In genomic region chr5:157265714-157266285, GRCh38 we compare ENCODE assay signal across 1 cellular context.
TF ChIP-seq lines count a peak whose summit lies in the region.

Gene CYFIP2, plus strand, starts transcription at chr5:157266123. Its CDS starts 19,239 bp downstream, at chr5:157285362.

TF ChIP-seq in HepG2, 621 proteins besides CTCF, POLR2A, EP300 and RAD21 (continued from another document):
- TF ChIP-seq, protein P1, sequence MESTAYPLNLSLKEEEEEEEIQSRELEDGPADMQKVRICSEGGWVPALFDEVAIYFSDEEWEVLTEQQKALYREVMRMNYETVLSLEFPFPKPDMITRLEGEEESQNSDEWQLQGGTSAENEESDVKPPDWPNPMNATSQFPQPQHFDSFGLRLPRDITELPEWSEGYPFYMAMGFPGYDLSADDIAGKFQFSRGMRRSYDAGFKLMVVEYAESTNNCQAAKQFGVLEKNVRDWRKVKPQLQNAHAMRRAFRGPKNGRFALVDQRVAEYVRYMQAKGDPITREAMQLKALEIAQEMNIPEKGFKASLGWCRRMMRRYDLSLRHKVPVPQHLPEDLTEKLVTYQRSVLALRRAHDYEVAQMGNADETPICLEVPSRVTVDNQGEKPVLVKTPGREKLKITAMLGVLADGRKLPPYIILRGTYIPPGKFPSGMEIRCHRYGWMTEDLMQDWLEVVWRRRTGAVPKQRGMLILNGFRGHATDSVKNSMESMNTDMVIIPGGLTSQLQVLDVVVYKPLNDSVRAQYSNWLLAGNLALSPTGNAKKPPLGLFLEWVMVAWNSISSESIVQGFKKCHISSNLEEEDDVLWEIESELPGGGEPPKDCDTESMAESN (CRISPR knock-in tag; conservative IDR thresholded peaks at IDR 0.05) = no peak
- TF ChIP-seq SOX13 (IDR thresholded peaks at IDR 0.05) (no peak), SOX13 (CRISPR knock-in tag; conservative IDR thresholded peaks at IDR 0.05 in 1 of 2, IDR thresholded peaks at IDR 0.05 in 1 of 2) (no peak), ZMAT3 (CRISPR knock-in tag; conservative IDR thresholded peaks at IDR 0.05) (no peak), TGIF2 (CRISPR knock-in tag; IDR thresholded peaks at IDR 0.05) (peak; percentile 43; the same call in 1 of the 2 replicates), ZNF607 (CRISPR knock-in tag; IDR thresholded peaks at IDR 0.05; ENCODE audit: borderline replicate concordance) (0 out of 2 replicates have a peak, but pooled peaks have one; percentile 49), ZFP90 (CRISPR knock-in tag; IDR thresholded peaks at IDR 0.05; ENCODE audit: borderline replicate concordance) (0 out of 2 replicates have a peak, but pooled peaks have one; percentile 10), ZNF878 (CRISPR knock-in tag; IDR thresholded peaks at IDR 0.05) (no peak), NFE2L2 (IDR thresholded peaks at IDR 0.05; ENCODE audit: low read length) (no peak), ZNF354B (CRISPR knock-in tag; IDR thresholded peaks at IDR 0.05) (no peak), ZNF232 (CRISPR knock-in tag; IDR thresholded peaks at IDR 0.05; ENCODE audit: borderline replicate concordance) (0 out of 2 replicates have a peak, but pooled peaks have one; percentile 50), GLI4 (CRISPR knock-in tag; IDR thresholded peaks at IDR 0.05; ENCODE audit: borderline replicate concordance) (0 out of 2 replicates have a peak, but pooled peaks have one; percentile 12), MBD4 (IDR thresholded peaks at IDR 0.05; ENCODE audit: borderline replicate concordance, low read length) (no peak), ZFP36L1 (CRISPR knock-in tag; IDR thresholded peaks at IDR 0.05) (no peak), MXI1 (IDR thresholded peaks at IDR 0.05; ENCODE audit: borderline replicate concordance, low read depth, low read length) (no peak), ZC3H13 (CRISPR knock-in tag; IDR thresholded peaks at IDR 0.05) (no peak), ZSCAN25 (CRISPR knock-in tag; IDR thresholded peaks at IDR 0.05) (0 out of 2 replicates have a peak, but pooled peaks have one; percentile 8), MXD4 (CRISPR knock-in tag; IDR thresholded peaks at IDR 0.05) (0 out of 2 replicates have a peak, but pooled peaks have one; percentile 37), SOX6 (IDR thresholded peaks at IDR 0.05) (no peak), SOX6 (CRISPR knock-in tag; IDR thresholded peaks at IDR 0.05) (no peak), NFRKB (IDR thresholded peaks at IDR 0.05) (no peak), KLF11 (CRISPR knock-in tag; IDR thresholded peaks at IDR 0.05) (no peak), GABPB1 (CRISPR knock-in tag; IDR thresholded peaks at IDR 0.05) (0 out of 2 replicates have a peak, but pooled peaks have one; percentile 32), ZNF652 (CRISPR knock-in tag; IDR thresholded peaks at IDR 0.05; ENCODE audit: borderline replicate concordance, low read depth) (no peak), TOE1 (CRISPR knock-in tag; IDR thresholded peaks at IDR 0.05) (no peak), SALL2 (CRISPR knock-in tag; IDR thresholded peaks at IDR 0.05) (0 out of 2 replicates have a peak, but pooled peaks have one; percentile 7), ZNF703 (CRISPR knock-in tag; IDR thresholded peaks at IDR 0.05; ENCODE audit: borderline replicate concordance) (no peak), HOMEZ (CRISPR knock-in tag; IDR thresholded peaks at IDR 0.05; ENCODE audit: low read depth) (no peak), ZSCAN31 (CRISPR knock-in tag; IDR thresholded peaks at IDR 0.05; ENCODE audit: low read depth) (peak; percentile 62; the same call in 1 of the 2 replicates), ZNF225 (CRISPR knock-in tag; IDR thresholded peaks at IDR 0.05) (no peak), ZNF20 (CRISPR knock-in tag; IDR thresholded peaks at IDR 0.05) (no peak), TARDBP (CRISPR knock-in tag; IDR thresholded peaks at IDR 0.05) (no peak), ISX (CRISPR knock-in tag; conservative IDR thresholded peaks at IDR 0.05) (no peak), ZNF550 (CRISPR knock-in tag; IDR thresholded peaks at IDR 0.05; ENCODE audit: borderline replicate concordance) (no peak), KDM2A (CRISPR knock-in tag; IDR thresholded peaks at IDR 0.05; ENCODE audit: borderline replicate concordance, low read depth) (0 out of 2 replicates have a peak, but pooled peaks have one; percentile 14), ZFP82 (CRISPR knock-in tag; IDR thresholded peaks at IDR 0.05; ENCODE audit: borderline replicate concordance) (no peak), GTF2F1 (IDR thresholded peaks at IDR 0.05; ENCODE audit: low read length) (no peak), ZNF205 (CRISPR knock-in tag; IDR thresholded peaks at IDR 0.05) (no peak), ZNF790 (CRISPR knock-in tag; IDR thresholded peaks at IDR 0.05; ENCODE audit: borderline replicate concordance) (0 out of 2 replicates have a peak, but pooled peaks have one; percentile 14), NONO (IDR thresholded peaks at IDR 0.05) (no peak), NONO (CRISPR knock-in tag; conservative IDR thresholded peaks at IDR 0.05) (no peak), BRCA1 (CRISPR knock-in tag; IDR thresholded peaks at IDR 0.05) (0 out of 2 replicates have a peak, but pooled peaks have one; percentile 38), ZNF670 (CRISPR knock-in tag; IDR thresholded peaks at IDR 0.05; ENCODE audit: borderline replicate concordance) (no peak)
- TF ChIP-seq, protein P2, sequence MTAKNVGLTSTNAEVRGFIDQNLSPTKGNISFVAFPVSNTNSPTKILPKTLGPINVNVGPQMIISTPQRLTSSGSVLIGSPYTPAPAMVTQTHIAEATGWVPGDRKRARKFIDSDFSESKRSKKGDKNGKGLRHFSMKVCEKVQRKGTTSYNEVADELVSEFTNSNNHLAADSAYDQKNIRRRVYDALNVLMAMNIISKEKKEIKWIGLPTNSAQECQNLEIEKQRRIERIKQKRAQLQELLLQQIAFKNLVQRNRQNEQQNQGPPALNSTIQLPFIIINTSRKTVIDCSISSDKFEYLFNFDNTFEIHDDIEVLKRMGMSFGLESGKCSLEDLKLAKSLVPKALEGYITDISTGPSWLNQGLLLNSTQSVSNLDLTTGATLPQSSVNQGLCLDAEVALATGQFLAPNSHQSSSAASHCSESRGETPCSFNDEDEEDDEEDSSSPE (CRISPR knock-in tag; IDR thresholded peaks at IDR 0.05) = no peak
- TF ChIP-seq, protein P3, sequence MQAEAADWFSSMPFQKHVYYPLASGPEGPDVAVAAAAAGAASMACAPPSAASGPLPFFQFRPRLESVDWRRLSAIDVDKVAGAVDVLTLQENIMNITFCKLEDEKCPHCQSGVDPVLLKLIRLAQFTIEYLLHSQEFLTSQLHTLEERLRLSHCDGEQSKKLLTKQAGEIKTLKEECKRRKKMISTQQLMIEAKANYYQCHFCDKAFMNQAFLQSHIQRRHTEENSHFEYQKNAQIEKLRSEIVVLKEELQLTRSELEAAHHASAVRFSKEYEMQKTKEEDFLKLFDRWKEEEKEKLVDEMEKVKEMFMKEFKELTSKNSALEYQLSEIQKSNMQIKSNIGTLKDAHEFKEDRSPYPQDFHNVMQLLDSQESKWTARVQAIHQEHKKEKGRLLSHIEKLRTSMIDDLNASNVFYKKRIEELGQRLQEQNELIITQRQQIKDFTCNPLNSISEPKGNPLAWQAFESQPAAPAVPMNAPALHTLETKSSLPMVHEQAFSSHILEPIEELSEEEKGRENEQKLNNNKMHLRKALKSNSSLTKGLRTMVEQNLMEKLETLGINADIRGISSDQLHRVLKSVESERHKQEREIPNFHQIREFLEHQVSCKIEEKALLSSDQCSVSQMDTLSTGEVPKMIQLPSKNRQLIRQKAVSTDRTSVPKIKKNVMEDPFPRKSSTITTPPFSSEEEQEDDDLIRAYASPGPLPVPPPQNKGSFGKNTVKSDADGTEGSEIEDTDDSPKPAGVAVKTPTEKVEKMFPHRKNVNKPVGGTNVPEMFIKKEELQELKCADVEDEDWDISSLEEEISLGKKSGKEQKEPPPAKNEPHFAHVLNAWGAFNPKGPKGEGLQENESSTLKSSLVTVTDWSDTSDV (CRISPR knock-in tag; IDR thresholded peaks at IDR 0.05) = no peak
- TF ChIP-seq, protein P4, sequence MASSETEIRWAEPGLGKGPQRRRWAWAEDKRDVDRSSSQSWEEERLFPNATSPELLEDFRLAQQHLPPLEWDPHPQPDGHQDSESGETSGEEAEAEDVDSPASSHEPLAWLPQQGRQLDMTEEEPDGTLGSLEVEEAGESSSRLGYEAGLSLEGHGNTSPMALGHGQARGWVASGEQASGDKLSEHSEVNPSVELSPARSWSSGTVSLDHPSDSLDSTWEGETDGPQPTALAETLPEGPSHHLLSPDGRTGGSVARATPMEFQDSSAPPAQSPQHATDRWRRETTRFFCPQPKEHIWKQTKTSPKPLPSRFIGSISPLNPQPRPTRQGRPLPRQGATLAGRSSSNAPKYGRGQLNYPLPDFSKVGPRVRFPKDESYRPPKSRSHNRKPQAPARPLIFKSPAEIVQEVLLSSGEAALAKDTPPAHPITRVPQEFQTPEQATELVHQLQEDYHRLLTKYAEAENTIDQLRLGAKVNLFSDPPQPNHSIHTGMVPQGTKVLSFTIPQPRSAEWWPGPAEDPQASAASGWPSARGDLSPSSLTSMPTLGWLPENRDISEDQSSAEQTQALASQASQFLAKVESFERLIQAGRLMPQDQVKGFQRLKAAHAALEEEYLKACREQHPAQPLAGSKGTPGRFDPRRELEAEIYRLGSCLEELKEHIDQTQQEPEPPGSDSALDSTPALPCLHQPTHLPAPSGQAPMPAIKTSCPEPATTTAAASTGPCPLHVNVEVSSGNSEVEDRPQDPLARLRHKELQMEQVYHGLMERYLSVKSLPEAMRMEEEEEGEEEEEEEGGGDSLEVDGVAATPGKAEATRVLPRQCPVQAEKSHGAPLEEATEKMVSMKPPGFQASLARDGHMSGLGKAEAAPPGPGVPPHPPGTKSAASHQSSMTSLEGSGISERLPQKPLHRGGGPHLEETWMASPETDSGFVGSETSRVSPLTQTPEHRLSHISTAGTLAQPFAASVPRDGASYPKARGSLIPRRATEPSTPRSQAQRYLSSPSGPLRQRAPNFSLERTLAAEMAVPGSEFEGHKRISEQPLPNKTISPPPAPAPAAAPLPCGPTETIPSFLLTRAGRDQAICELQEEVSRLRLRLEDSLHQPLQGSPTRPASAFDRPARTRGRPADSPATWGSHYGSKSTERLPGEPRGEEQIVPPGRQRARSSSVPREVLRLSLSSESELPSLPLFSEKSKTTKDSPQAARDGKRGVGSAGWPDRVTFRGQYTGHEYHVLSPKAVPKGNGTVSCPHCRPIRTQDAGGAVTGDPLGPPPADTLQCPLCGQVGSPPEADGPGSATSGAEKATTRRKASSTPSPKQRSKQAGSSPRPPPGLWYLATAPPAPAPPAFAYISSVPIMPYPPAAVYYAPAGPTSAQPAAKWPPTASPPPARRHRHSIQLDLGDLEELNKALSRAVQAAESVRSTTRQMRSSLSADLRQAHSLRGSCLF (CRISPR knock-in tag; IDR thresholded peaks at IDR 0.05; ENCODE audit: borderline replicate concordance) = no peak
- TF ChIP-seq, protein P5, sequence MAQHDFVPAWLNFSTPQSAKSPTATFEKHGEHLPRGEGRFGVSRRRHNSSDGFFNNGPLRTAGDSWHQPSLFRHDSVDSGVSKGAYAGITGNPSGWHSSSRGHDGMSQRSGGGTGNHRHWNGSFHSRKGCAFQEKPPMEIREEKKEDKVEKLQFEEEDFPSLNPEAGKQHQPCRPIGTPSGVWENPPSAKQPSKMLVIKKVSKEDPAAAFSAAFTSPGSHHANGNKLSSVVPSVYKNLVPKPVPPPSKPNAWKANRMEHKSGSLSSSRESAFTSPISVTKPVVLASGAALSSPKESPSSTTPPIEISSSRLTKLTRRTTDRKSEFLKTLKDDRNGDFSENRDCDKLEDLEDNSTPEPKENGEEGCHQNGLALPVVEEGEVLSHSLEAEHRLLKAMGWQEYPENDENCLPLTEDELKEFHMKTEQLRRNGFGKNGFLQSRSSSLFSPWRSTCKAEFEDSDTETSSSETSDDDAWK (CRISPR knock-in tag; IDR thresholded peaks at IDR 0.05) = no peak
